ENCODE assay signal across 19 cellular contexts in the genomic region with DNA sequence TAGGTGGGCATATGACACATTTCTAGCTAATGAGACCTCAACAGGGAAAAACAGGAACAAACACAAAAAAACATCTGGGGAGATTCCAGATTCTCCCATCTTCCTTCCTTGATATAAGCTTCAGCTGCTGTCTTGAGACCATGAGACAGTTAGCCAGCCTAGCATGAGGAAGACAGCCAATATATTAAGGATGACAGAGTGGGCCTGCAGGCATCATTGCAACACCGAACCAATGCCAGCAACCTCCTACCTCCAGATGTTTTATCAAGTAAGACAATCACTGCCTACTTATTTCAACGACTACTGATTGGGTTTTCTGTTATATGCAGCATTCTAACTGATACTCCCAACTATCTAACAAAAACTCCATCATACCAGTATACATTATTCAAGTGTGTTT.
DNase-seq lines count a peak whose midpoint lies in the region; ATAC-seq, FAIRE-seq and TF ChIP-seq lines count a peak whose summit lies in the region.
"Had no signal": no experiment of that assay in that cellular context is flagged by ENCODE, and none has a peak within 500 bp of the region (broad histone marks: within the 10 kb centered on the region; RNA-seq: fewer than 3 reads in every experiment).

No MANE protein-coding gene starts in this region.

- H4K20me1 ChIP-seq in mammary epithelial cell (ENCODE audit: insufficient read depth, low read length), result no peaks in the 10 kb centered on the region

- intact Hi-C loops in mammary epithelial cell (cut with micrococcal nuclease), result no loop called here

- H3K27ac ChIP-seq in mammary epithelial cell (ENCODE audit: insufficient read depth, low read depth, low read length) (no peak overlapping the region), suprapubic skin (peak overlapping the region; percentile 20)

- H3K4me1 ChIP-seq in mammary epithelial cell (ENCODE audit: insufficient read depth, low read length) (peaks cover 36% of the 10 kb centered on the region), suprapubic skin (peaks cover 20% of the 10 kb centered on the region)

- CTCF ChIA-PET in mammary epithelial cell (lab: Charles Lee; ENCODE audit: low non-redundant PET), result no interaction called here

- no TSS peak for BruUV-seq in mammary epithelial cell (replicated peaks; lab: Mats Ljungman, UMichigan)

- no peak overlapping the region for H3K9ac ChIP-seq in mammary epithelial cell (ENCODE audit: insufficient read depth, low read length)

- H3K4me2 ChIP-seq in mammary epithelial cell (ENCODE audit: insufficient read depth, low read depth, low read length), result no peak overlapping the region

- no peak for TF ChIP-seq CTCF in mammary epithelial cell (conservative IDR thresholded peaks at IDR 0.05 in 1 of 2, IDR thresholded peaks at IDR 0.05 in 1 of 2; ENCODE audit: extremely low read depth in 1 of 2, insufficient read depth in 1 of 2, low read depth in 1 of 2, low read length in 2 of 2)
- TF ChIP-seq CTCF in foreskin fibroblast (IDR thresholded peaks at IDR 0.05; ENCODE audit: low read depth, low read length), result no peak
- no peak for TF ChIP-seq CTCF in suprapubic skin (IDR thresholded peaks at IDR 0.05)

- ATAC-seq in HG02642 (IDR thresholded peaks at IDR 0.05; ENCODE audit: poor library complexity, unreplicated experiment), result no peak
- ATAC-seq: CD8-positive, alpha-beta T cell had no signal

- dilution Hi-C loops in mammary epithelial cell (cut with HindIII; ENCODE audit: low sequenced_read_pairs), result no loop called here

- in situ Hi-C loops in mammary epithelial cell (cut with MboI; ENCODE audit: low sequenced_read_pairs in 2 of 2), result no loop called here

- H3K79me2 ChIP-seq in mammary epithelial cell (ENCODE audit: insufficient read depth, low read length), result no peaks in the 10 kb centered on the region

- H3K27me3 ChIP-seq in mammary epithelial cell (ENCODE audit: insufficient read depth, low read length), result no peaks in the 10 kb centered on the region
- H3K27me3 ChIP-seq in suprapubic skin, result no peaks in the 10 kb centered on the region

- H3K36me3 ChIP-seq in mammary epithelial cell (ENCODE audit: insufficient read depth, low read length) (no peaks in the 10 kb centered on the region), suprapubic skin (no peaks in the 10 kb centered on the region)

- no peak for TF ChIP-seq EP300 in suprapubic skin (IDR thresholded peaks at IDR 0.05)

- H3K4me3 ChIP-seq in mammary epithelial cell (replicated peaks in 1 of 3; ENCODE audit: insufficient read depth in 1 of 3, low read depth in 2 of 3, low read length in 3 of 3), result no peak overlapping the region
- no peak overlapping the region for H3K4me3 ChIP-seq in foreskin fibroblast (ENCODE audit: low read depth in 1 of 2, low read length in 2 of 2)
- no peak overlapping the region for H3K4me3 ChIP-seq in suprapubic skin

- TF ChIP-seq POLR2A in suprapubic skin (IDR thresholded peaks at IDR 0.05) (no peak), GM12892 (IDR thresholded peaks at IDR 0.05; ENCODE audit: low read depth, low read length) (no peak)

- no peak overlapping the region for H2AFZ ChIP-seq in mammary epithelial cell (ENCODE audit: low read depth, low read length)

- no peak for FAIRE-seq in GM12892 (lab: Jason Lieb, UNC)

- peak; percentile 29 for DNase-seq in EL
- DNase-seq in mammary epithelial cell, result peak; percentile 17
- peak; percentile 34 to 78 for DNase-seq in foreskin fibroblast
- no peak for DNase-seq in suprapubic skin (ENCODE audit: low spot score in 2 of 2)
- DNase-seq in NK-92 (lab: John Stamatoyannopoulos, UW; ENCODE audit: unreplicated experiment), result no peak
- DNase-seq in GM12892 (ENCODE audit: insufficient read length), result no peak
- DNase-seq: ACHN; AML-193; C1 segment of cervical spinal cord; Calu3; CD8-positive, alpha-beta T cell; Karpas-422; NCI-H1417; NCI-H1694 treated with DMSO at 0.1 percent for 48 hours; NCI-H2081 treated with DMSO at 0.1 percent for 48 hours; NCI-H446; NCI-H526; Right ventricle myocardium superior had no signal

- 0% methylated on average over 2 of the region's 2 CpGs for WGBS in mammary epithelial cell (ENCODE audit: low coverage, missing lambda C conversion rate)
- WGBS in suprapubic skin, result 20% methylated on average over 2 of the region's 2 CpGs

- H3K9me3 ChIP-seq in mammary epithelial cell (replicated peaks; ENCODE audit: insufficient read depth, low read length), result no peaks in the 10 kb centered on the region
- H3K9me3 ChIP-seq in suprapubic skin, result no peaks in the 10 kb centered on the region

Comparison
In these comparisons a context has a peak if more than half of its experiments do, and no peak if none do; other contexts are left out.
1. DNase-seq: peak in EL (single experiment), mammary epithelial cell (single experiment) and foreskin fibroblast (2 of 2); none in suprapubic skin (0 of 2), NK-92 (single experiment) and GM12892 (single experiment).